In the genomic region with DNA sequence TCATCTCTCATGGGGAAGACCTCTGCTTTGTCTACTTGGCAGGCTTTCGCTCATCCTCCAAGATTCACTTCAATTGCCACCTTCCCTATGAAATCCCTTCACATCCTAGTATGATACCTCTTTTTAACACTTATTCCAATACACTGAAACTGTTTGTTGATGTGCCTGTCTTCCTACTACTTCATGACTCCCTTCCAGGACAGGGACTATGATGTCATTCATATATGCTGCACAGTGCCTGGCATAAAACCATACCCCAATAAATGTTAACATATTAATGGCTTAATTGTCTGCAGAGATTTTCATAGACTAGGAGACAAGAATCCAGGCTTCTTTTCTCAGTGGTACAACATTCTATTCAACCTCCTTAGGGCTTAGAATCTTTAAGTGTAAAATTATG, we compare ENCODE assay signal across 8 cellular contexts.
"Had no signal": no experiment of that assay in that cellular context is flagged by ENCODE, and none has a peak within 500 bp of the region (broad histone marks: within the 10 kb centered on the region; RNA-seq: fewer than 3 reads in every experiment).

No MANE protein-coding gene starts in this region.

- H3K4me1 ChIP-seq: HAP-1 had no signal

- H3K9me3 ChIP-seq: HAP-1 had no signal

- DNase-seq: GM23248, H7, KBM-7 had no signal

- H3K27ac Mint-ChIP-seq: IgD-negative memory B cell had no signal

- H3K4me2 ChIP-seq: KMS-11 had no signal

- H3K36me3 ChIP-seq: HAP-1 had no signal

- H3K27ac ChIP-seq: GM23248, KMS-11 had no signal

- H3K9ac ChIP-seq: GM23248, KMS-11 had no signal

- H3K4me3 ChIP-seq: GM23248, HAP-1 had no signal

- FAIRE-seq: HTR-8/SVneo had no signal

- H2AFZ ChIP-seq: GM23248 had no signal

- ATAC-seq: HCT116 had no signal
